ENCODE assay signal across 8 cellular contexts in the genomic region with DNA sequence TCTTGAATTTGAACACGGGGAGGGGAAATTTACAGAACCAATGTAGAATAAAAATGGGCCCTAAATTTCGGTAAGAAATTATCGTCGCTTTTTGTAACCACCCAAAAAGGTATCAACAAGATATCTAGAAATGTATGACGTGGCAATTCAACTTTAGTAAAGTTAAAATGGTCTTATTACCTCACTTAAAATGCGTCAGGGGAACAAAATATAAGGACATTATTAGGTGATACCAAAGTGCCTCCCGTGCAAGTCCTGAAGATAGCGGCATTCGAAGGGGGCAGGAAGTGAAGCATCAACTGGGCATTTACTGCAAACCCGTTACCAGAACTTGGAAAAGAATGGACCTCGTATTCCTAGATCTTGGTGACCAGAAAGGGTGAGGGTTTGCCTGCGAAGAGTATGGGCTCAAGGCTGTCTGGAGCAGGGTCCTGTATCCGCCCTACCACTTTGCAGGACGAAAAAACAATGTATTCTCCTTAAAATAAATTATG. TPM values are rescaled to one million over a fixed set of nuclear protein-coding genes. Genes with fewer than 3 reads are reported as not detected.
DNase-seq lines count a peak whose midpoint lies in the region; ATAC-seq and TF ChIP-seq lines count a peak whose summit lies in the region.

No MANE protein-coding gene starts in this region.

- peak overlapping the region; percentile 78 to 98 (median 88) for H3K4me3 Mint-ChIP-seq in CD4-positive, CD25-positive, alpha-beta regulatory T cell
- H3K4me3 Mint-ChIP-seq in chondrocyte (ENCODE audit: unreplicated experiment) = peak overlapping the region; percentile 77
- peak overlapping the region; percentile 68 to 91 (median 78) for H3K4me3 Mint-ChIP-seq in naive thymus-derived CD8-positive, alpha-beta T cell

- H3K9me3 Mint-ChIP-seq in CD4-positive, CD25-positive, alpha-beta regulatory T cell = peaks cover 0 to 1% (median 0%) of the 10 kb centered on the region in 7 donors
- no peaks in the 10 kb centered on the region for H3K9me3 Mint-ChIP-seq in chondrocyte (ENCODE audit: low read depth)
- H3K9me3 Mint-ChIP-seq in naive thymus-derived CD8-positive, alpha-beta T cell = no peaks in the 10 kb centered on the region

- intact Hi-C loops in sciatic nerve (cut with DNase I) = no loop called here

- TF ChIP-seq CTCF in Loucy (conservative IDR thresholded peaks at IDR 0.05; ENCODE audit: low read length) (no peak), chondrocyte (IDR thresholded peaks at IDR 0.05) (no peak)

- no peaks in the 10 kb centered on the region for H3F3A ChIP-seq in Loucy (ENCODE audit: low read depth)

- H3K9me2 ChIP-seq in Loucy (replicated peaks; ENCODE audit: low read depth, low read length) = no peaks in the 10 kb centered on the region

- peak in 2 of 3 donors; percentile 7 to 27 for DNase-seq in CD4-positive, CD25-positive, alpha-beta regulatory T cell
- DNase-seq in chondrocyte (ENCODE audit: low spot score) (no peak), sciatic nerve (ENCODE audit: low spot score) (no peak)
- DNase-seq in naive thymus-derived CD8-positive, alpha-beta T cell = no peak
- DNase-seq in stimulated activated CD4-positive, alpha-beta T cell treated with anti-CD3 and anti-CD28 coated beads, Interleukin-2, amount 100 ng/mL, for 48 hours = no peak

- H4K20me1 ChIP-seq in Loucy (ENCODE audit: insufficient read depth, low read length, poor library complexity, severe bottlenecking) = no peaks in the 10 kb centered on the region

- no peak for ATAC-seq in CD4-positive, CD25-positive, alpha-beta regulatory T cell (ENCODE audit: low read depth in 2 of 2)
- ATAC-seq in naive thymus-derived CD8-positive, alpha-beta T cell = no peak
- ATAC-seq in sciatic nerve (no peak), GM19467 (IDR thresholded peaks at IDR 0.05; ENCODE audit: unreplicated experiment) (no peak), HG03442 (IDR thresholded peaks at IDR 0.05; ENCODE audit: unreplicated experiment) (no peak)

- peak overlapping the region; percentile 89 for H3K4me2 ChIP-seq in Loucy (ENCODE audit: low read depth, low read length, poor library complexity, severe bottlenecking)

- H3K27ac Mint-ChIP-seq in CD4-positive, CD25-positive, alpha-beta regulatory T cell = peak overlapping the region in 2 of 3 donors; percentile 53 to 78
- H3K27ac Mint-ChIP-seq in chondrocyte (ENCODE audit: unreplicated experiment) = peak overlapping the region; percentile 82
- H3K27ac Mint-ChIP-seq in naive thymus-derived CD8-positive, alpha-beta T cell = peak overlapping the region in 8 of 10 donors; percentile 53 to 89 (median 68)

- H3K4me1 ChIP-seq in CD4-positive, CD25-positive, alpha-beta regulatory T cell (ENCODE audit: control insufficient read depth, insufficient read depth, low read length, poor library complexity, severe bottlenecking) = peaks cover 16% of the 10 kb centered on the region
- H3K4me1 ChIP-seq in Loucy (ENCODE audit: insufficient read depth, low read length, poor library complexity, severe bottlenecking) = peaks cover 31% of the 10 kb centered on the region

- no peak overlapping the region for H2AFZ ChIP-seq in Loucy (ENCODE audit: low read length)

- H3K9ac ChIP-seq in Loucy (ENCODE audit: low read depth, low read length, poor library complexity, severe bottlenecking) = peak overlapping the region; percentile 84

- H3K4me1 Mint-ChIP-seq in CD4-positive, CD25-positive, alpha-beta regulatory T cell = peaks cover 10 to 44% (median 16%) of the 10 kb centered on the region in 4 donors
- peaks cover 27% of the 10 kb centered on the region for H3K4me1 Mint-ChIP-seq in chondrocyte (ENCODE audit: low read depth)
- peaks cover 6 to 32% (median 17%) of the 10 kb centered on the region in 4 donors for H3K4me1 Mint-ChIP-seq in naive thymus-derived CD8-positive, alpha-beta T cell

- H3K4me3 ChIP-seq in CD4-positive, CD25-positive, alpha-beta regulatory T cell (ENCODE audit: low read depth, low read length) = peak overlapping the region; percentile 86
- H3K4me3 ChIP-seq in Loucy (ENCODE audit: low read length, poor library complexity, severe bottlenecking) = peak overlapping the region; percentile 98

- H3K9me3 ChIP-seq in CD4-positive, CD25-positive, alpha-beta regulatory T cell (ENCODE audit: control insufficient read depth in 2 of 2, low read length in 2 of 2) = no peaks in the 10 kb centered on the region
- H3K9me3 ChIP-seq in Loucy (ENCODE audit: insufficient read depth, low read depth, low read length) = no peaks in the 10 kb centered on the region

- H3K36me3 ChIP-seq in CD4-positive, CD25-positive, alpha-beta regulatory T cell (ENCODE audit: control insufficient read depth, insufficient read depth, low read length) = peaks cover 3% of the 10 kb centered on the region
- no peaks in the 10 kb centered on the region for H3K36me3 ChIP-seq in Loucy (ENCODE audit: insufficient read depth, low read length)

- H3K36me3 Mint-ChIP-seq in CD4-positive, CD25-positive, alpha-beta regulatory T cell = peaks cover 11% of the 10 kb centered on the region
- peaks cover 2% of the 10 kb centered on the region for H3K36me3 Mint-ChIP-seq in chondrocyte (ENCODE audit: low read depth)
- H3K36me3 Mint-ChIP-seq in naive thymus-derived CD8-positive, alpha-beta T cell = peaks cover 0 to 17% (median 0%) of the 10 kb centered on the region in 3 donors

- H3K27ac ChIP-seq in CD4-positive, CD25-positive, alpha-beta regulatory T cell (ENCODE audit: insufficient read depth, low read length, poor library complexity, severe bottlenecking) = peak overlapping the region; percentile 85

- no peaks in the 10 kb centered on the region for H3K27me3 ChIP-seq in CD4-positive, CD25-positive, alpha-beta regulatory T cell (ENCODE audit: control insufficient read depth, insufficient read depth, low read length)
- H3K27me3 ChIP-seq in Loucy (ENCODE audit: insufficient read depth, low read length, poor library complexity, severe bottlenecking) = no peaks in the 10 kb centered on the region

- H3K27me3 Mint-ChIP-seq in CD4-positive, CD25-positive, alpha-beta regulatory T cell = no peaks in the 10 kb centered on the region
- H3K27me3 Mint-ChIP-seq in chondrocyte (ENCODE audit: low read depth) = peaks cover 2% of the 10 kb centered on the region
- no peaks in the 10 kb centered on the region for H3K27me3 Mint-ChIP-seq in naive thymus-derived CD8-positive, alpha-beta T cell

- H3K79me2 ChIP-seq in Loucy (ENCODE audit: insufficient read depth, low read length) = peaks cover 54% of the 10 kb centered on the region

- POLR2A ChIA-PET in naive thymus-derived CD8-positive, alpha-beta T cell (lab: Charles Lee) = no interaction called here

RNA-seq across cellular contexts. Expression of gene AP1S2, which starts 1.0 kb away (rescaled TPM):
- 32.8 TPM for total RNA-seq in CD4-positive, CD25-positive, alpha-beta regulatory T cell
- polyA plus RNA-seq in CD4-positive, CD25-positive, alpha-beta regulatory T cell = 10 to 100 TPM; 68.4 to 93.5 (median 77.8) TPM
- total RNA-seq in chondrocyte = 59.1 to 72.5 TPM (median 68.4 TPM) in 3 replicates
- 10 to 100 TPM; 17.5 to 20.9 TPM for total RNA-seq in naive thymus-derived CD8-positive, alpha-beta T cell
- 10 to 100 TPM; 31.2 to 47.8 (median 35.3) TPM for polyA plus RNA-seq in naive thymus-derived CD8-positive, alpha-beta T cell
- 71.9 TPM for total RNA-seq in sciatic nerve

Comparison
In these comparisons a context has a peak if more than half of its experiments do, and no peak if none do; other contexts are left out.
1. DNase-seq: peak in CD4-positive, CD25-positive, alpha-beta regulatory T cell (2 of 3); none in chondrocyte (single experiment), naive thymus-derived CD8-positive, alpha-beta T cell (0 of 10), sciatic nerve (single experiment) and stimulated activated CD4-positive, alpha-beta T cell treated with anti-CD3 and anti-CD28 coated beads, Interleukin-2, amount 100 ng/mL, for 48 hours (0 of 2).
2. Peak in every context shown above with its lines, with median percentiles within 50 percentile points of each other: H3K27ac Mint-ChIP-seq and H3K4me3 Mint-ChIP-seq.